16 cellular contexts compared by ENCODE assay signal in genomic region chr17:78731904-78732303, GRCh38. TPM values are rescaled to one million over a fixed set of nuclear protein-coding genes. Genes with fewer than 3 reads are reported as not detected.
DNase-seq lines count a peak whose midpoint lies in the region; ATAC-seq and TF ChIP-seq lines count a peak whose summit lies in the region.
"Had no signal": no experiment of that assay in that cellular context is flagged by ENCODE, and none has a peak within 500 bp of the region (broad histone marks: within the 10 kb centered on the region; RNA-seq: fewer than 3 reads in every experiment).

No MANE protein-coding gene starts in this region.

- no peaks in the 10 kb centered on the region for H3K9me3 ChIP-seq in mucosa of descending colon
- H3K9me3 ChIP-seq: Caco-2, right lobe of liver had no signal

- peaks cover 84% of the 10 kb centered on the region for H3K4me1 Mint-ChIP-seq in activated T-cell treated with anti-CD3 and anti-CD28 coated beads, Interleukin-2, amount 50 U/mL, for 4 hours (ENCODE audit: low read depth)
- H3K4me1 Mint-ChIP-seq in IgD-negative memory B cell (peaks cover 53 to 64% (median 60%) of the 10 kb centered on the region in 3 donors), progenitor cell of endocrine pancreas (ENCODE audit: low read depth) (peaks cover 31% of the 10 kb centered on the region)
- H3K4me1 Mint-ChIP-seq in activated naive CD8-positive, alpha-beta T cell treated with anti-CD3 and anti-CD28 coated beads, Interleukin-2, amount 50 U/mL, for 24 hours: peaks cover 90% of the 10 kb centered on the region

- H3K9me3 Mint-ChIP-seq in activated T-cell treated with anti-CD3 and anti-CD28 coated beads, Interleukin-2, amount 50 U/mL, for 4 hours: no peaks in the 10 kb centered on the region
- no peaks in the 10 kb centered on the region for H3K9me3 Mint-ChIP-seq in IgD-negative memory B cell
- H3K9me3 Mint-ChIP-seq in activated naive CD8-positive, alpha-beta T cell treated with anti-CD3 and anti-CD28 coated beads, Interleukin-2, amount 50 U/mL, for 24 hours: no peaks in the 10 kb centered on the region
- H3K9me3 Mint-ChIP-seq in progenitor cell of endocrine pancreas (ENCODE audit: low read depth): no peaks in the 10 kb centered on the region

- no peak overlapping the region for H3K4me3 ChIP-seq in mucosa of descending colon
- H3K4me3 ChIP-seq: right lobe of liver had no signal

- no peak for DNase-seq in activated T-cell treated with anti-CD3 and anti-CD28 coated beads, Interleukin-2, amount 50 U/mL, for 4 hours
- DNase-seq in activated T-cell treated with anti-CD3 and anti-CD28 coated beads, Interleukin-2, amount 50 U/mL, for 48 hours: no peak
- no peak for DNase-seq in activated naive CD8-positive, alpha-beta T cell treated with anti-CD3 and anti-CD28 coated beads, Interleukin-2, amount 50 U/mL, for 24 hours
- DNase-seq in progenitor cell of endocrine pancreas (ENCODE audit: low spot score, unreplicated experiment) (no peak), mucosa of descending colon (no peak)
- DNase-seq in stimulated activated CD4-positive, alpha-beta T cell treated with anti-CD3 and anti-CD28 coated beads, Interleukin-15, amount 100 ng/mL, for 24 hours: no peak
- DNase-seq: activated CD4-positive, alpha-beta T cell treated with anti-CD3 and anti-CD28 coated beads, Interleukin-2, amount 50 U/mL, for 1 hour; Caco-2; H7; hypothalamus; IMR-90; NCI-H187 treated with DMSO at 0.1 percent for 48 hours; right lobe of liver; SHP77 had no signal

- H3K4me3 Mint-ChIP-seq in activated T-cell treated with anti-CD3 and anti-CD28 coated beads, Interleukin-2, amount 50 U/mL, for 4 hours: peak overlapping the region; percentile 53
- H3K4me3 Mint-ChIP-seq in IgD-negative memory B cell (peak overlapping the region; percentile 57 to 95 (median 88)), progenitor cell of endocrine pancreas (ENCODE audit: low read depth) (no peak overlapping the region)
- peak overlapping the region; percentile 12 for H3K4me3 Mint-ChIP-seq in activated naive CD8-positive, alpha-beta T cell treated with anti-CD3 and anti-CD28 coated beads, Interleukin-2, amount 50 U/mL, for 24 hours

- H3K27ac Mint-ChIP-seq in IgD-negative memory B cell (peak overlapping the region; percentile 84 to 88 (median 85)), progenitor cell of endocrine pancreas (peak overlapping the region; percentile 1)
- peak overlapping the region; percentile 50 for H3K27ac Mint-ChIP-seq in activated naive CD8-positive, alpha-beta T cell treated with anti-CD3 and anti-CD28 coated beads, Interleukin-2, amount 50 U/mL, for 24 hours

- peaks cover 23% of the 10 kb centered on the region for H3K4me1 ChIP-seq in mucosa of descending colon (ENCODE audit: low read depth)

- TF ChIP-seq CTCF in progenitor cell of endocrine pancreas (IDR thresholded peaks at IDR 0.05; ENCODE audit: unreplicated experiment) (no peak), mucosa of descending colon (IDR thresholded peaks at IDR 0.05) (no peak)

- no peaks in the 10 kb centered on the region for H3K27me3 Mint-ChIP-seq in activated T-cell treated with anti-CD3 and anti-CD28 coated beads, Interleukin-2, amount 50 U/mL, for 4 hours (ENCODE audit: low read depth)
- H3K27me3 Mint-ChIP-seq in IgD-negative memory B cell: no peaks in the 10 kb centered on the region
- H3K27me3 Mint-ChIP-seq in activated naive CD8-positive, alpha-beta T cell treated with anti-CD3 and anti-CD28 coated beads, Interleukin-2, amount 50 U/mL, for 24 hours: no peaks in the 10 kb centered on the region
- no peaks in the 10 kb centered on the region for H3K27me3 Mint-ChIP-seq in progenitor cell of endocrine pancreas

- peaks cover 5% of the 10 kb centered on the region for H3K36me3 Mint-ChIP-seq in activated T-cell treated with anti-CD3 and anti-CD28 coated beads, Interleukin-2, amount 50 U/mL, for 4 hours (ENCODE audit: insufficient read depth)
- H3K36me3 Mint-ChIP-seq in IgD-negative memory B cell (peaks cover 8% of the 10 kb centered on the region), progenitor cell of endocrine pancreas (ENCODE audit: insufficient read depth) (no peaks in the 10 kb centered on the region)
- peaks cover 1% of the 10 kb centered on the region for H3K36me3 Mint-ChIP-seq in activated naive CD8-positive, alpha-beta T cell treated with anti-CD3 and anti-CD28 coated beads, Interleukin-2, amount 50 U/mL, for 24 hours (ENCODE audit: low read depth)

- H3K36me3 ChIP-seq in mucosa of descending colon (ENCODE audit: low read depth): no peaks in the 10 kb centered on the region
- H3K36me3 ChIP-seq: right lobe of liver had no signal

- intact Hi-C loops in mucosa of descending colon (cut with DNase I, micrococcal nuclease): no loop called here

- no peak for ATAC-seq in activated T-cell treated with anti-CD3 and anti-CD28 coated beads, Interleukin-2, amount 50 U/mL, for 4 hours
- ATAC-seq in activated naive CD8-positive, alpha-beta T cell treated with anti-CD3 and anti-CD28 coated beads, Interleukin-2, amount 50 U/mL, for 24 hours: no peak
- no peak for ATAC-seq in HG02970 (IDR thresholded peaks at IDR 0.05; ENCODE audit: low FRiP score, unreplicated experiment)
- no peak for ATAC-seq in mucosa of descending colon
- ATAC-seq: right lobe of liver had no signal

RNA-seq across cellular contexts. Expression of gene CYTH1, which starts 50.2 kb away (rescaled TPM):
- total RNA-seq in activated T-cell treated with anti-CD3 and anti-CD28 coated beads, Interleukin-2, amount 50 U/mL, for 4 hours: 10 to 100 TPM; 55.9 to 99.3 (median 82.8) TPM
- polyA plus RNA-seq in IgD-negative memory B cell: 210 TPM
- total RNA-seq in progenitor cell of endocrine pancreas: 30.1 and 33.3 TPM in 2 replicates
- 10 to 100 TPM; 60.3 to 99.4 (median 91.6) TPM for total RNA-seq in mucosa of descending colon

Comparison
In these comparisons a context has a peak if more than half of its experiments do, and no peak if none do; other contexts are left out.
1. H3K27ac Mint-ChIP-seq: peak in every context shown above with its lines; median percentile 85 in IgD-negative memory B cell; 50 in activated naive CD8-positive, alpha-beta T cell treated with anti-CD3 and anti-CD28 coated beads, Interleukin-2, amount 50 U/mL, for 24 hours; 1 in progenitor cell of endocrine pancreas.